In the genomic region with DNA sequence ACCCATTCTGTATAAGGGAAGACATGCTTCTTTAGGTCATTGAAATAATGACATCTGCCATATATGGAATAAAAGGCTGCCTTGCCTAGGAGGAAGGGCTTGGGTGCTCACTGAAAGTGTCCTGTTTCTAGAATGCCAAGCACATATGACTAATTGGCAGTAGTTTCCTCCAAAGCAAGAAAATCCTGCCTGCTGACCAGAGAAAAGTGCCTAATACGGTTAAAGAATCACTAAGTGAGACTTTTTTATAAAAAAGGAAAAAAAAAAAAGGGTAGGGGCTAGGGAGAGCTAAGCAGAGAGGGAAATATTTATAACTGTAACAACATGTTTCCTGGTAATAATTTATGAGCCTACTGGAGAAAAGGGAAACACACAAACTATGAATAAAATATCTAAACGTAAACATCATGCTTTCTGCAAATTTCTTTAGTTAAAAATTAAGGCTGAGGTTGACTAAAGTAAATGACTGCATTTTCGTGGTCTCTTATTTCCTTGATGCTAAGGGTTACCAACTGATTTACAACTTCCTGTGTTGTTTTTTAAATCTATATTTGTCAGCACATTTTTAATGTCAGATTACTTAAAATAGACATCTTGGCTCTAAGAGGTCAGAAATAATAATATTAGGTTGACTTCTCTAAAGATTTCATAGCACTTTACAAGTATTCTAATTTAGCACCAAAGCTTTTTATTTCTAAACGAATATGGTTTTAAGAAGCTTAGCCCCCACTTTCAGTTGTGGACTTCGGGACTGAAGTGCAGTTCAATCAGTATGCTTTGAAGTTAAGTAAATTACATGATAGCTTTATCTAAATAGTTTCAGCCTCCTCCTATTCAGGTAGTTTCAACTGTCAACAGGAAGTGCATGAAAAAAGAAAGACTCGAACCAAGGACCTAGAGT, we compare ENCODE assay signal across 9 cellular contexts.
DNase-seq lines count a peak whose midpoint lies in the region; ATAC-seq and FAIRE-seq lines count a peak whose summit lies in the region.
"Had no signal": no experiment of that assay in that cellular context is flagged by ENCODE, and none has a peak within 500 bp of the region (broad histone marks: within the 10 kb centered on the region; RNA-seq: fewer than 3 reads in every experiment).

No MANE protein-coding gene starts in this region.

- no peaks in the 10 kb centered on the region for H3K9me3 ChIP-seq in small intestine (ENCODE audit: control insufficient read depth, low read depth)
- H3K9me3 ChIP-seq: neutrophil had no signal

- H3K27me3 ChIP-seq in small intestine (ENCODE audit: control insufficient read depth in 2 of 2, insufficient read depth in 2 of 2, low read length in 2 of 2), result no peaks in the 10 kb centered on the region
- H3K27me3 ChIP-seq: neutrophil had no signal

- peaks cover 3 to 11% of the 10 kb centered on the region in 2 donors for H3K4me1 ChIP-seq in small intestine (ENCODE audit: control insufficient read depth in 2 of 2, insufficient read depth in 1 of 2, low read depth in 1 of 2, low read length in 1 of 2)

- 1 to 13% (median 8%) methylated on average over 6 of the region's 6 CpGs for WGBS in small intestine, 3 donors

- no peaks in the 10 kb centered on the region for H3K36me3 ChIP-seq in small intestine (ENCODE audit: control insufficient read depth in 2 of 2, insufficient read depth in 2 of 2, low read length in 2 of 2)
- H3K36me3 ChIP-seq: neutrophil had no signal

- peak; percentile 88 for FAIRE-seq in endometrium (lab: Jason Lieb, UNC)
- FAIRE-seq in small intestine (lab: Jason Lieb, UNC), result peak; percentile 87

- peak; percentile 40 for DNase-seq in Daoy (ENCODE audit: low read depth)
- DNase-seq in NCI-H69 (lab: John Stamatoyannopoulos, UW), result peak; percentile 44
- peak; percentile 65 for DNase-seq in small intestine
- no peak for DNase-seq in stimulated activated CD8-positive, alpha-beta memory T cell treated with anti-CD3 and anti-CD28 coated beads, Interleukin-4, amount 100 ng/mL, for 48 hours
- no peak for DNase-seq in retina

- H3K4me3 ChIP-seq in small intestine (ENCODE audit: low read depth in 1 of 2, low read length in 2 of 2), result no peak overlapping the region

- ATAC-seq in GM21786 (IDR thresholded peaks at IDR 0.05; ENCODE audit: unreplicated experiment), result peak; percentile 53
- ATAC-seq in activated CD4-positive, CD25-positive, alpha-beta regulatory T cell treated with anti-CD3 and anti-CD28 coated beads, Interleukin-2, amount 50 U/mL, for 24 hours, result no peak

- H3K27ac ChIP-seq in small intestine (ENCODE audit: low read depth in 1 of 2, low read length in 1 of 2), result peak overlapping the region; percentile 51 to 89
- H3K27ac ChIP-seq: neutrophil had no signal

Comparison
In these comparisons a context has a peak if more than half of its experiments do, and no peak if none do; other contexts are left out.
1. DNase-seq: peak in Daoy (single experiment), NCI-H69 (single experiment) and small intestine (single experiment); none in stimulated activated CD8-positive, alpha-beta memory T cell treated with anti-CD3 and anti-CD28 coated beads, Interleukin-4, amount 100 ng/mL, for 48 hours (single experiment) and retina (single experiment).